28 cellular contexts compared by ENCODE assay signal in the genomic region with DNA sequence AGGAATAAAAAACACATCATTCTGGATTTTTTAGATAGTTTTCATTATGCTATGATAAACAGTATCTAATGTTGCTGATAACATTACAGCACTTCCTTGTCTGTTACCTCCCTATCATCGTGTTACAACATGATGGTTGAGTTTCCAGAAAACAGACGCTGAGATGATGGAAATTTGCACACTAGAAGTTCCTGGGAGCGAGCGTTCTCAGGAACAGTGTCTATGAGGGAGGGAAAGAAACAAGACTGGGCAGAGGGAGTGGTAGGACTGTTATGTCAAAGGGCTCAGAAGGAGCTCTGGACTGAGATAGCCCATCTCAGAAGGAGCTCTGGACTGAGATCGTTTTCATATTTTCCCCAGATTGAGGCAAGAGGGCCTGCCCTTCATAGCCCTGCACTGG.
"Had no signal": no experiment of that assay in that cellular context is flagged by ENCODE, and none has a peak within 500 bp of the region (broad histone marks: within the 10 kb centered on the region; RNA-seq: fewer than 3 reads in every experiment).

No MANE protein-coding gene starts in this region.

- H3K27ac ChIP-seq: ascending aorta, brain microvascular endothelial cell, pancreas, suprapubic skin, transverse colon, vagina, VCaP had no signal

- H3K27ac Mint-ChIP-seq: activated CD4-positive, alpha-beta T cell treated with anti-CD3 and anti-CD28 coated beads, Interleukin-2, amount 10 ng/mL, durations not matched to agents 7 days and 5 days; activated CD8-positive, alpha-beta memory T cell treated with anti-CD3 and anti-CD28 coated beads, Interleukin-2, amount 10 ng/mL, durations not matched to agents 7 days and 5 days; activated CD8-positive, alpha-beta T cell treated with anti-CD3 and anti-CD28 coated beads for 36 hours; activated naive CD4-positive, alpha-beta T cell treated with anti-CD3 and anti-CD28 coated beads, Interleukin-2, amount 50 U/mL, for 24 hours; natural killer cell treated with Interleukin-12 subunit alpha and Interleukin-12 subunit beta and Interleukin-15 and Interleukin-18, amount 100 ng/mL, for 72 hours; stimulated activated effector memory CD8-positive, alpha-beta T cell treated with anti-CD3 and anti-CD28 coated beads, Interleukin-12 subunit alpha, Interleukin-12 subunit beta, amount 100 ng/mL, for 72 hours; T-cell; T-helper 2 cell treated with Interferon-gamma antibody and Interleukin-4, amounts not matched to agents 5 μg/mL and 100 μg/mL, for 36 hours had no signal

- DNase-seq: activated CD4-positive, alpha-beta T cell treated with anti-CD3 and anti-CD28 coated beads, Interleukin-2, amount 10 ng/mL, durations not matched to agents 7 days and 5 days; activated CD8-positive, alpha-beta memory T cell treated with anti-CD3 and anti-CD28 coated beads, Interleukin-2, amount 10 ng/mL, durations not matched to agents 7 days and 5 days; activated CD8-positive, alpha-beta T cell treated with anti-CD3 and anti-CD28 coated beads for 36 hours; activated gamma-delta T cell treated with Interleukin-2 at 50 U/mL for 16 hours; activated T-cell treated with anti-CD3 and anti-CD28 coated beads for 4 hours; brain microvascular endothelial cell; central memory CD4-positive, alpha-beta T cell; effector memory CD4-positive, alpha-beta T cell; islet precursor cell; mammary epithelial cell; pancreas; right lobe of liver; small intestine; stimulated activated CD4-positive, alpha-beta T cell treated with anti-CD3 and anti-CD28 coated beads, Interleukin-2, amount 100 ng/mL, for 24 hours; stimulated activated naive CD8-positive, alpha-beta T cell treated with anti-CD3 and anti-CD28 coated beads, Interleukin-15, amount 100 ng/mL, for 72 hours; T-cell; transverse colon had no signal

- H3K27me3 ChIP-seq: ascending aorta, brain microvascular endothelial cell, pancreas, right lobe of liver, suprapubic skin, transverse colon, vagina had no signal

- H3K36me3 ChIP-seq: ascending aorta, brain microvascular endothelial cell, pancreas, right lobe of liver, suprapubic skin, transverse colon, vagina had no signal

- H3K4me3 ChIP-seq: ascending aorta, pancreas, right lobe of liver, suprapubic skin, transverse colon, vagina had no signal

- H3K4me1 ChIP-seq: right lobe of liver, suprapubic skin, vagina had no signal

- H3K36me3 Mint-ChIP-seq: activated CD8-positive, alpha-beta memory T cell treated with anti-CD3 and anti-CD28 coated beads, Interleukin-2, amount 10 ng/mL, durations not matched to agents 7 days and 5 days; activated naive CD4-positive, alpha-beta T cell treated with anti-CD3 and anti-CD28 coated beads, Interleukin-2, amount 50 U/mL, for 24 hours; natural killer cell treated with Interleukin-12 subunit alpha and Interleukin-12 subunit beta and Interleukin-15 and Interleukin-18, amount 100 ng/mL, for 72 hours; stimulated activated effector memory CD8-positive, alpha-beta T cell treated with anti-CD3 and anti-CD28 coated beads, Interleukin-12 subunit alpha, Interleukin-12 subunit beta, amount 100 ng/mL, for 72 hours; T-cell had no signal

- ATAC-seq: activated CD4-positive, CD25-positive, alpha-beta regulatory T cell treated with anti-CD3 and anti-CD28 coated beads, Interleukin-2, amount 50 U/mL, for 24 hours; activated CD8-positive, alpha-beta memory T cell treated with anti-CD3 and anti-CD28 coated beads, Interleukin-2, amount 10 ng/mL, durations not matched to agents 7 days and 5 days; activated CD8-positive, alpha-beta T cell treated with anti-CD3 and anti-CD28 coated beads for 36 hours; esophagus mucosa; left lobe of liver; natural killer cell treated with Interleukin-12 subunit alpha and Interleukin-12 subunit beta and Interleukin-15 and Interleukin-18, amount 100 ng/mL, for 72 hours; pancreas; right lobe of liver; stimulated activated effector memory CD8-positive, alpha-beta T cell treated with anti-CD3 and anti-CD28 coated beads, Interleukin-12 subunit alpha, Interleukin-12 subunit beta, amount 100 ng/mL, for 72 hours; stimulated activated naive CD8-positive, alpha-beta T cell treated with anti-CD3 and anti-CD28 coated beads, Interleukin-15, amount 100 ng/mL, for 72 hours; T-cell had no signal

- H3K4me1 Mint-ChIP-seq: activated CD8-positive, alpha-beta memory T cell treated with anti-CD3 and anti-CD28 coated beads, Interleukin-2, amount 10 ng/mL, durations not matched to agents 7 days and 5 days; stimulated activated effector memory CD8-positive, alpha-beta T cell treated with anti-CD3 and anti-CD28 coated beads, Interleukin-12 subunit alpha, Interleukin-12 subunit beta, amount 100 ng/mL, for 72 hours had no signal

- H3K27me3 Mint-ChIP-seq: activated CD4-positive, alpha-beta T cell treated with anti-CD3 and anti-CD28 coated beads, Interleukin-2, amount 10 ng/mL, durations not matched to agents 7 days and 5 days; activated CD8-positive, alpha-beta T cell treated with anti-CD3 and anti-CD28 coated beads for 36 hours; activated naive CD4-positive, alpha-beta T cell treated with anti-CD3 and anti-CD28 coated beads, Interleukin-2, amount 50 U/mL, for 24 hours; T-cell had no signal

- H3K9me3 Mint-ChIP-seq: activated CD4-positive, alpha-beta T cell treated with anti-CD3 and anti-CD28 coated beads, Interleukin-2, amount 10 ng/mL, durations not matched to agents 7 days and 5 days; activated CD8-positive, alpha-beta T cell treated with anti-CD3 and anti-CD28 coated beads for 36 hours; activated naive CD4-positive, alpha-beta T cell treated with anti-CD3 and anti-CD28 coated beads, Interleukin-2, amount 50 U/mL, for 24 hours; natural killer cell treated with Interleukin-12 subunit alpha and Interleukin-12 subunit beta and Interleukin-15 and Interleukin-18, amount 100 ng/mL, for 72 hours; stimulated activated effector memory CD8-positive, alpha-beta T cell treated with anti-CD3 and anti-CD28 coated beads, Interleukin-12 subunit alpha, Interleukin-12 subunit beta, amount 100 ng/mL, for 72 hours; stimulated activated naive CD8-positive, alpha-beta T cell treated with anti-CD3 and anti-CD28 coated beads, Interleukin-15, amount 100 ng/mL, for 72 hours; T-cell; T-helper 2 cell treated with Interferon-gamma antibody and Interleukin-4, amounts not matched to agents 5 μg/mL and 100 μg/mL, for 36 hours had no signal

- H3K9me3 ChIP-seq: ascending aorta, pancreas, right lobe of liver, suprapubic skin, transverse colon, vagina had no signal

- H3K4me3 Mint-ChIP-seq: activated CD4-positive, alpha-beta T cell treated with anti-CD3 and anti-CD28 coated beads, Interleukin-2, amount 10 ng/mL, durations not matched to agents 7 days and 5 days; activated CD8-positive, alpha-beta memory T cell treated with anti-CD3 and anti-CD28 coated beads, Interleukin-2, amount 10 ng/mL, durations not matched to agents 7 days and 5 days; activated CD8-positive, alpha-beta T cell treated with anti-CD3 and anti-CD28 coated beads for 36 hours; activated naive CD4-positive, alpha-beta T cell treated with anti-CD3 and anti-CD28 coated beads, Interleukin-2, amount 50 U/mL, for 24 hours; natural killer cell treated with Interleukin-12 subunit alpha and Interleukin-12 subunit beta and Interleukin-15 and Interleukin-18, amount 100 ng/mL, for 72 hours; stimulated activated effector memory CD8-positive, alpha-beta T cell treated with anti-CD3 and anti-CD28 coated beads, Interleukin-12 subunit alpha, Interleukin-12 subunit beta, amount 100 ng/mL, for 72 hours; stimulated activated naive CD8-positive, alpha-beta T cell treated with anti-CD3 and anti-CD28 coated beads, Interleukin-15, amount 100 ng/mL, for 72 hours; T-cell; T-helper 2 cell treated with Interferon-gamma antibody and Interleukin-4, amounts not matched to agents 5 μg/mL and 100 μg/mL, for 36 hours had no signal
